8 cellular contexts compared by ENCODE assay signal in genomic region chr17:20266806-20267458, GRCh38.
DNase-seq lines count a peak whose midpoint lies in the region; ATAC-seq and TF ChIP-seq lines count a peak whose summit lies in the region.

No MANE protein-coding gene starts in this region.

- intact Hi-C loops in right lobe of liver (cut with DNase I), result no loop called here

- H3K4me3 Mint-ChIP-seq in activated T-helper 17 cell treated with anti-CD3 and anti-CD28 coated beads, Interleukin-2, amount 50 U/mL, for 72 hours, result no peak overlapping the region
- no peak overlapping the region for H3K4me3 Mint-ChIP-seq in stimulated activated effector memory CD8-positive, alpha-beta T cell treated with anti-CD3 and anti-CD28 coated beads, Interleukin-12 subunit alpha, Interleukin-12 subunit beta, amount 100 ng/mL, for 72 hours

- H3K4me1 ChIP-seq in right lobe of liver, result no peaks in the 10 kb centered on the region

- H3K27me3 ChIP-seq in right lobe of liver, result no peaks in the 10 kb centered on the region

- no peak for TF ChIP-seq POLR2A in right lobe of liver (IDR thresholded peaks at IDR 0.05)

- H3K27ac ChIP-seq in right lobe of liver, result no peak overlapping the region

- peaks cover 21% of the 10 kb centered on the region for H3K4me1 Mint-ChIP-seq in activated T-helper 17 cell treated with anti-CD3 and anti-CD28 coated beads, Interleukin-2, amount 50 U/mL, for 72 hours
- peaks cover 26% of the 10 kb centered on the region for H3K4me1 Mint-ChIP-seq in stimulated activated effector memory CD8-positive, alpha-beta T cell treated with anti-CD3 and anti-CD28 coated beads, Interleukin-12 subunit alpha, Interleukin-12 subunit beta, amount 100 ng/mL, for 72 hours

- no peaks in the 10 kb centered on the region for H3K36me3 Mint-ChIP-seq in activated T-helper 17 cell treated with anti-CD3 and anti-CD28 coated beads, Interleukin-2, amount 50 U/mL, for 72 hours (ENCODE audit: low read depth)
- H3K36me3 Mint-ChIP-seq in stimulated activated effector memory CD8-positive, alpha-beta T cell treated with anti-CD3 and anti-CD28 coated beads, Interleukin-12 subunit alpha, Interleukin-12 subunit beta, amount 100 ng/mL, for 72 hours, result peaks cover 3% of the 10 kb centered on the region

- H3K36me3 ChIP-seq in right lobe of liver, result no peaks in the 10 kb centered on the region

- peak overlapping the region; percentile 33 for H3K27ac Mint-ChIP-seq in activated T-helper 17 cell treated with anti-CD3 and anti-CD28 coated beads, Interleukin-2, amount 50 U/mL, for 72 hours
- H3K27ac Mint-ChIP-seq in stimulated activated effector memory CD8-positive, alpha-beta T cell treated with anti-CD3 and anti-CD28 coated beads, Interleukin-12 subunit alpha, Interleukin-12 subunit beta, amount 100 ng/mL, for 72 hours, result no peak overlapping the region

- 79% methylated on average over 5 of the region's 11 CpGs for WGBS in right lobe of liver (ENCODE audit: insufficient coverage, low coverage, low lambda C conversion rate, missing lambda C conversion rate)

- no peaks in the 10 kb centered on the region for H3K9me3 ChIP-seq in right lobe of liver

- no peak for ATAC-seq in activated T-helper 17 cell treated with anti-CD3 and anti-CD28 coated beads, Interleukin-2, amount 50 U/mL, for 72 hours (replicated peaks)
- no peak for ATAC-seq in stimulated activated effector memory CD8-positive, alpha-beta T cell treated with anti-CD3 and anti-CD28 coated beads, Interleukin-12 subunit alpha, Interleukin-12 subunit beta, amount 100 ng/mL, for 72 hours
- no peak for ATAC-seq in right lobe of liver

- H3K4me3 ChIP-seq in right lobe of liver, result no peak overlapping the region

- TF ChIP-seq CTCF in right lobe of liver (IDR thresholded peaks at IDR 0.05), result no peak

- H3K9me3 Mint-ChIP-seq in activated T-helper 17 cell treated with anti-CD3 and anti-CD28 coated beads, Interleukin-2, amount 50 U/mL, for 72 hours, result no peaks in the 10 kb centered on the region
- no peaks in the 10 kb centered on the region for H3K9me3 Mint-ChIP-seq in stimulated activated effector memory CD8-positive, alpha-beta T cell treated with anti-CD3 and anti-CD28 coated beads, Interleukin-12 subunit alpha, Interleukin-12 subunit beta, amount 100 ng/mL, for 72 hours

- DNase-seq in DMS 273 treated with DMSO at 0.1 percent for 48 hours (lab: John Stamatoyannopoulos, UW) (peak; percentile 17), LHCN-M2 (ENCODE audit: low read depth) (peak; percentile 84), left kidney (ENCODE audit: low read depth, low spot score) (peak; percentile 28), iPS-NIHi7 (ENCODE audit: extremely low spot score) (no peak), right lobe of liver (no peak), NCI-H1930 (lab: John Stamatoyannopoulos, UW) (no peak)
- DNase-seq in stimulated activated effector memory CD8-positive, alpha-beta T cell treated with anti-CD3 and anti-CD28 coated beads, Interleukin-12 subunit alpha, Interleukin-12 subunit beta, amount 100 ng/mL, for 72 hours (ENCODE audit: low spot score in 2 of 2), result no peak

- no peaks in the 10 kb centered on the region for H3K27me3 Mint-ChIP-seq in activated T-helper 17 cell treated with anti-CD3 and anti-CD28 coated beads, Interleukin-2, amount 50 U/mL, for 72 hours

Comparison
In these comparisons a context has a peak if more than half of its experiments do, and no peak if none do; other contexts are left out.
1. DNase-seq: peak in DMS 273 treated with DMSO at 0.1 percent for 48 hours (single experiment), LHCN-M2 (single experiment) and left kidney (single experiment); none in stimulated activated effector memory CD8-positive, alpha-beta T cell treated with anti-CD3 and anti-CD28 coated beads, Interleukin-12 subunit alpha, Interleukin-12 subunit beta, amount 100 ng/mL, for 72 hours (0 of 2), iPS-NIHi7 (single experiment), right lobe of liver (0 of 3) and NCI-H1930 (0 of 2).